In the genomic region with DNA sequence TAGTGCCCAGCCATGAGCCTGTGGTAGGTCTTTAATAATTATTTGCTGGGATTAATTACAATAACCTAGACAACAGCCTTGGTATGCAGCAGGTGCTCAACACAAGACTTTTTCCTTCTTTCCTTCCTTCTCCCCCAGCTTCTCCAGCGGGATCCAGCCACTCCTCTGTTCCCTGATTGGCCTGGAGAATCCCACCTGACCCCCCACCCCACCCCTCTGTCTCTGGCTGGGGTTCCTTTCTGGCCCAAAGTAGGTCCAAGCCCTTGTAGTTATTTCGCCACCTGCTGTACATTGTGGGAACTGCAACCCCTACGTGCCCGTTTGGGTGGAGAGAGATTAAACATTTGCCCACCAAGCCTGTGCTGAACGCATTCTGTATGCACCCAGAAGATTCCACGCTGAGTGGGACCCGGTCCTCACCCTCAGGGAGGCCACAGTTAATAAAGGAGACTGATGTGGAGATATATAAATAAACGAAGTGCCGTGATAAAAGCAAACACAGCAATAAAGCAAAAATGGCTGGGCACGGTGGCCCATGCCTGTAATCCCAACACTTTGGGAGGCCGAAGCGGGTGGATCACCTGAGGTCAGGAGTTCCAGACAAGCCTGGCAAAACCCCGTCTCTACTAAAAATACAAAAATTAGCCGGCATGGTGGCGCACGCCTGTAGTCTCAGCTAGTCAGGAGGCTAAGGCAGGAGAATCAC, we compare ENCODE assay signal across 8 cellular contexts. TPM values are rescaled to one million over a fixed set of nuclear protein-coding genes. Genes with fewer than 3 reads are reported as not detected.
DNase-seq lines count a peak whose midpoint lies in the region; ATAC-seq and TF ChIP-seq lines count a peak whose summit lies in the region.

No MANE protein-coding gene starts in this region.

- intact Hi-C loops in gastrocnemius medialis (cut with DNase I; ENCODE audit: low total_unique reads), result no loop called here

- no peaks in the 10 kb centered on the region for H3K36me3 Mint-ChIP-seq in glutamatergic neuron (ENCODE audit: unreplicated experiment)

- no peaks in the 10 kb centered on the region for H3K27me3 ChIP-seq in gastrocnemius medialis

- in situ Hi-C loops in gastrocnemius medialis (cut with MboI; ENCODE audit: low sequenced_read_pairs in 4 of 4), result loop anchor here in 2 of 4 donors (10.0 to 25.0 kb wide), 2 partner anchors 190 to 353 kb away; partner anchors contain the start of gene PHF21A (in 1 of the 2)

- H3K36me3 ChIP-seq in SK-N-MC (ENCODE audit: insufficient read depth, low read length) (no peaks in the 10 kb centered on the region), gastrocnemius medialis (no peaks in the 10 kb centered on the region)

- no peak overlapping the region for H3K4me3 Mint-ChIP-seq in glutamatergic neuron (ENCODE audit: unreplicated experiment)

- peaks cover 3% of the 10 kb centered on the region for H3K27me3 Mint-ChIP-seq in glutamatergic neuron (ENCODE audit: unreplicated experiment)

- H3K4me1 ChIP-seq in gastrocnemius medialis, result peaks cover 0 to 5% of the 10 kb centered on the region in 2 donors

- DNase-seq in EH (ENCODE audit: low read depth) (peak; percentile 81), SK-N-MC (ENCODE audit: low read depth, low spot score) (peak; percentile 48), glutamatergic neuron (peak; percentile 84), gastrocnemius medialis (peak in 1 of 2 donors; percentile 46), amniotic stem cell (lab: John Stamatoyannopoulos, UW) (no peak)
- DNase-seq in activated gamma-delta T cell treated with anti-CD3 and anti-CD28 coated beads, Interleukin-2, amount 50 U/mL, for 16 hours (ENCODE audit: low read depth), result peak; percentile 68

- peak in 1 of 2 donors; percentile 47 for ATAC-seq in gastrocnemius medialis
- ATAC-seq in HG02763 (IDR thresholded peaks at IDR 0.05; ENCODE audit: unreplicated experiment), result no peak

- TF ChIP-seq CTCF in glutamatergic neuron (IDR thresholded peaks at IDR 0.05; ENCODE audit: partially characterized antibody, unreplicated experiment) (peak; percentile 97), gastrocnemius medialis (IDR thresholded peaks at IDR 0.05 in 4 of 5, conservative IDR thresholded peaks at IDR 0.05 in 1 of 5) (peak; percentile 49 to 91 (median 74))

- peaks cover 3% of the 10 kb centered on the region for H3K9me3 Mint-ChIP-seq in glutamatergic neuron (ENCODE audit: unreplicated experiment)

- H3K9ac ChIP-seq in SK-N-MC (ENCODE audit: insufficient read length), result no peak overlapping the region

- no peak overlapping the region for H3K4me3 ChIP-seq in SK-N-MC
- no peak overlapping the region for H3K4me3 ChIP-seq in gastrocnemius medialis

- H3K9me3 ChIP-seq in SK-N-MC (ENCODE audit: low read depth, low read length) (no peaks in the 10 kb centered on the region), gastrocnemius medialis (no peaks in the 10 kb centered on the region)

- no peak for TF ChIP-seq EP300 in Ishikawa (IDR thresholded peaks at IDR 0.05; ENCODE audit: borderline replicate concordance)

- no peak for TF ChIP-seq POLR2A in gastrocnemius medialis (IDR thresholded peaks at IDR 0.05)

- H3K27ac ChIP-seq in SK-N-MC (no peak overlapping the region), gastrocnemius medialis (no peak overlapping the region)

- peak; percentile 83 for TF ChIP-seq RAD21 in Ishikawa (IDR thresholded peaks at IDR 0.05; ENCODE audit: low read depth)

- H3K27ac Mint-ChIP-seq in glutamatergic neuron (ENCODE audit: unreplicated experiment), result no peak overlapping the region

- H3K4me1 Mint-ChIP-seq in glutamatergic neuron (ENCODE audit: low read depth, unreplicated experiment), result peaks cover 9% of the 10 kb centered on the region

TF ChIP-seq in Ishikawa, 13 proteins besides CTCF, POLR2A, EP300 and RAD21:
- TF ChIP-seq CEBPB (IDR thresholded peaks at IDR 0.05) (0 out of 2 replicates have a peak, but pooled peaks have one; percentile 18), NFIC (IDR thresholded peaks at IDR 0.05) (0 out of 2 replicates have a peak, but pooled peaks have one; percentile 28), YY1 (IDR thresholded peaks at IDR 0.05; ENCODE audit: low read depth) (no peak), MAX (IDR thresholded peaks at IDR 0.05) (no peak), TEAD4 (IDR thresholded peaks at IDR 0.05) (0 out of 2 replicates have a peak, but pooled peaks have one; percentile 9)
- TF ChIP-seq, protein P1, sequence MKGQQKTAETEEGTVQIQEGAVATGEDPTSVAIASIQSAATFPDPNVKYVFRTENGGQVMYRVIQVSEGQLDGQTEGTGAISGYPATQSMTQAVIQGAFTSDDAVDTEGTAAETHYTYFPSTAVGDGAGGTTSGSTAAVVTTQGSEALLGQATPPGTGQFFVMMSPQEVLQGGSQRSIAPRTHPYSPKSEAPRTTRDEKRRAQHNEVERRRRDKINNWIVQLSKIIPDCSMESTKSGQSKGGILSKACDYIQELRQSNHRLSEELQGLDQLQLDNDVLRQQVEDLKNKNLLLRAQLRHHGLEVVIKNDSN (IDR thresholded peaks at IDR 0.05), result peak; percentile 87

RNA-seq across cellular contexts. Expression of gene DGKZ, which starts 32.1 kb away (rescaled TPM):
- 60.9 TPM for total RNA-seq in glutamatergic neuron (ENCODE audit: unreplicated experiment)
- 100 to 1,000 TPM; 127 to 155 (median 131) TPM for total RNA-seq in gastrocnemius medialis

RNA-seq across cellular contexts. Expression of gene CREB3L1, which starts 37.7 kb away (rescaled TPM):
- total RNA-seq in glutamatergic neuron (ENCODE audit: unreplicated experiment), result 6.1 TPM
- under 1 TPM; 0.27 to 0.69 (median 0.57) TPM for total RNA-seq in gastrocnemius medialis
